8 cellular contexts compared by ENCODE assay signal in genomic region chr3:120678331-120678845, GRCh38. TPM values are rescaled to one million over a fixed set of nuclear protein-coding genes. Genes with fewer than 3 reads are reported as not detected.
A peak's percentile ranks its signal among the peaks of the same experiment; 100 is the strongest.
DNase-seq lines count a peak whose midpoint lies in the region; ATAC-seq and TF ChIP-seq lines count a peak whose summit lies in the region.

No MANE protein-coding gene starts in this region.

- CTCF ChIA-PET in activated naive CD4-positive, alpha-beta T cell treated with anti-CD3 and anti-CD28 coated beads for 36 hours (lab: Charles Lee), result interaction anchor here (0.7 to 0.8 kb wide), 2 partner anchors 25 to 116 kb away, joined by 3 read pairs; no protein-coding TSS in a partner anchor
- CTCF ChIA-PET in PC-9 (lab: Charles Lee), result no interaction called here

- H3K79me2 ChIP-seq in PC-9 (ENCODE audit: low read depth), result no peaks in the 10 kb centered on the region

- H3K9me3 ChIP-seq in PC-9 (ENCODE audit: insufficient read depth, low read depth), result peaks cover 18% of the 10 kb centered on the region; the same call in 1 of the 2 replicates
- H3K9me3 ChIP-seq in endodermal cell (ENCODE audit: control insufficient read depth, low read length), result peaks cover 37% of the 10 kb centered on the region

- H3K36me3 Mint-ChIP-seq in activated naive CD4-positive, alpha-beta T cell treated with anti-CD3 and anti-CD28 coated beads for 36 hours (ENCODE audit: low read depth), result peaks cover 4% of the 10 kb centered on the region
- H3K36me3 Mint-ChIP-seq in activated naive CD4-positive, alpha-beta T cell treated with anti-CD3 and anti-CD28 coated beads, Interleukin-2, amount 50 U/mL, for 72 hours, result peaks cover 11 to 13% of the 10 kb centered on the region in 2 donors
- H3K36me3 Mint-ChIP-seq in endodermal cell (ENCODE audit: low read depth) (peaks cover 3% of the 10 kb centered on the region), mesothelial cell of epicardium (peaks cover 1% of the 10 kb centered on the region)
- H3K36me3 Mint-ChIP-seq in activated naive CD8-positive, alpha-beta T cell treated with anti-CD3 and anti-CD28 coated beads, Interleukin-2, amount 50 U/mL, for 24 hours (ENCODE audit: low read depth), result peaks cover 6% of the 10 kb centered on the region

- H3K27ac Mint-ChIP-seq in activated naive CD4-positive, alpha-beta T cell treated with anti-CD3 and anti-CD28 coated beads for 36 hours, result peak overlapping the region; percentile 15
- no peak overlapping the region for H3K27ac Mint-ChIP-seq in activated naive CD4-positive, alpha-beta T cell treated with anti-CD3 and anti-CD28 coated beads, Interleukin-2, amount 50 U/mL, for 72 hours
- peak overlapping the region; percentile 93 for H3K27ac Mint-ChIP-seq in endodermal cell
- H3K27ac Mint-ChIP-seq in mesothelial cell of epicardium, result peak overlapping the region; percentile 56
- H3K27ac Mint-ChIP-seq in activated naive CD8-positive, alpha-beta T cell treated with anti-CD3 and anti-CD28 coated beads, Interleukin-2, amount 50 U/mL, for 24 hours, result no peak overlapping the region

- H3K27me3 Mint-ChIP-seq in activated naive CD4-positive, alpha-beta T cell treated with anti-CD3 and anti-CD28 coated beads for 36 hours (ENCODE audit: low read depth), result no peaks in the 10 kb centered on the region
- H3K27me3 Mint-ChIP-seq in endodermal cell (ENCODE audit: insufficient read depth) (no peaks in the 10 kb centered on the region), mesothelial cell of epicardium (ENCODE audit: low read depth) (peaks cover 1% of the 10 kb centered on the region)
- no peaks in the 10 kb centered on the region for H3K27me3 Mint-ChIP-seq in activated naive CD8-positive, alpha-beta T cell treated with anti-CD3 and anti-CD28 coated beads, Interleukin-2, amount 50 U/mL, for 24 hours

- POLR2A ChIA-PET in PC-9 (lab: Charles Lee; ENCODE audit: unreplicated experiment), result interaction anchor here (0.6 to 1.0 kb wide), 3 partner anchors 11 to 239 kb away, joined by 4 to 12 read pairs (median 8); partner anchors contain the start of gene NDUFB4

- no peak for ATAC-seq in activated naive CD4-positive, alpha-beta T cell treated with anti-CD3 and anti-CD28 coated beads, Interleukin-2, amount 50 U/mL, for 72 hours
- ATAC-seq in HG03097 (IDR thresholded peaks at IDR 0.05; ENCODE audit: low FRiP score, unreplicated experiment), result peak; percentile 94
- no peak for ATAC-seq in activated naive CD8-positive, alpha-beta T cell treated with anti-CD3 and anti-CD28 coated beads, Interleukin-2, amount 50 U/mL, for 24 hours

- H4K20me1 ChIP-seq in PC-9 (ENCODE audit: insufficient read depth), result no peaks in the 10 kb centered on the region

- H3K4me1 ChIP-seq in PC-9 (replicated peaks; ENCODE audit: insufficient read depth) (peaks cover 15% of the 10 kb centered on the region), endodermal cell (ENCODE audit: control insufficient read depth, insufficient read depth, low read length) (peaks cover 13% of the 10 kb centered on the region)

- H3K27ac ChIP-seq in PC-9 (peak overlapping the region; percentile 79), endodermal cell (ENCODE audit: low read depth, low read length) (peak overlapping the region; percentile 81)

- peaks cover 9% of the 10 kb centered on the region for H3K9me3 Mint-ChIP-seq in activated naive CD4-positive, alpha-beta T cell treated with anti-CD3 and anti-CD28 coated beads for 36 hours
- peaks cover 0 to 21% of the 10 kb centered on the region in 2 donors for H3K9me3 Mint-ChIP-seq in activated naive CD4-positive, alpha-beta T cell treated with anti-CD3 and anti-CD28 coated beads, Interleukin-2, amount 50 U/mL, for 72 hours
- peaks cover 35% of the 10 kb centered on the region for H3K9me3 Mint-ChIP-seq in endodermal cell
- H3K9me3 Mint-ChIP-seq in mesothelial cell of epicardium, result peaks cover 11% of the 10 kb centered on the region
- peaks cover 9% of the 10 kb centered on the region for H3K9me3 Mint-ChIP-seq in activated naive CD8-positive, alpha-beta T cell treated with anti-CD3 and anti-CD28 coated beads, Interleukin-2, amount 50 U/mL, for 24 hours

- intact Hi-C loops in activated naive CD4-positive, alpha-beta T cell treated with anti-CD3 and anti-CD28 coated beads for 36 hours (cut with micrococcal nuclease), result no loop called here
- intact Hi-C loops in PC-9 (cut with micrococcal nuclease; ENCODE audit: unreplicated experiment), result no loop called here

- H3K27me3 ChIP-seq in PC-9 (ENCODE audit: insufficient read depth, low read depth), result no peaks in the 10 kb centered on the region
- H3K27me3 ChIP-seq in endodermal cell (ENCODE audit: control insufficient read depth, insufficient read depth, low read length, poor library complexity, severe bottlenecking), result no peaks in the 10 kb centered on the region

- H3K9ac ChIP-seq in endodermal cell (ENCODE audit: extremely low read depth, low read length, poor library complexity, severe bottlenecking), result no peak overlapping the region

- TF ChIP-seq CTCF in PC-9 (conservative IDR thresholded peaks at IDR 0.05) (no peak), endodermal cell (conservative IDR thresholded peaks at IDR 0.05) (no peak), mesothelial cell of epicardium (IDR thresholded peaks at IDR 0.05; ENCODE audit: unreplicated experiment) (no peak)

- no TSS peak for BruUV-seq in PC-9 (replicated peaks; lab: Mats Ljungman, UMichigan)

- H3K4me2 ChIP-seq in PC-9, result peak overlapping the region; percentile 55

- H3K9me2 ChIP-seq in PC-9 (ENCODE audit: insufficient read depth), result no peaks in the 10 kb centered on the region

- DNase-seq in activated naive CD4-positive, alpha-beta T cell treated with anti-CD3 and anti-CD28 coated beads for 36 hours, result peak; percentile 6
- no peak for DNase-seq in activated naive CD4-positive, alpha-beta T cell treated with anti-CD3 and anti-CD28 coated beads, Interleukin-2, amount 50 U/mL, for 72 hours (ENCODE audit: low spot score in 2 of 2)
- peak; percentile 33 to 67 for DNase-seq in PC-9
- DNase-seq in endodermal cell, result peak; percentile 54
- DNase-seq in mesothelial cell of epicardium (ENCODE audit: low spot score in 2 of 2, unreplicated experiment in 2 of 2), result no peak
- no peak for DNase-seq in activated naive CD8-positive, alpha-beta T cell treated with anti-CD3 and anti-CD28 coated beads, Interleukin-2, amount 50 U/mL, for 24 hours
- no peak for DNase-seq in stimulated activated CD8-positive, alpha-beta memory T cell treated with anti-CD3 and anti-CD28 coated beads, Interleukin-4, amount 100 ng/mL, for 48 hours

- peak overlapping the region; percentile 17; the same call in 1 of the 2 replicates for H2AFZ ChIP-seq in PC-9

- no peak overlapping the region for H3K4me3 Mint-ChIP-seq in activated naive CD4-positive, alpha-beta T cell treated with anti-CD3 and anti-CD28 coated beads for 36 hours
- peak overlapping the region; percentile 28 for H3K4me3 Mint-ChIP-seq in endodermal cell
- H3K4me3 Mint-ChIP-seq in mesothelial cell of epicardium, result no peak overlapping the region
- no peak overlapping the region for H3K4me3 Mint-ChIP-seq in activated naive CD8-positive, alpha-beta T cell treated with anti-CD3 and anti-CD28 coated beads, Interleukin-2, amount 50 U/mL, for 24 hours

- H3F3A ChIP-seq in PC-9 (ENCODE audit: insufficient read depth, low read depth), result peaks cover 15% of the 10 kb centered on the region

- 50 to 51% methylated on average over 5 of the region's 5 CpGs for WGBS in endodermal cell (ENCODE audit: insufficient coverage in 1 of 2, insufficient read length in 1 of 2), 2 experiments

- H3K36me3 ChIP-seq in PC-9 (ENCODE audit: low read depth), result no peaks in the 10 kb centered on the region
- no peaks in the 10 kb centered on the region for H3K36me3 ChIP-seq in endodermal cell (ENCODE audit: control insufficient read depth, insufficient read depth, low read length)

- H3K4me3 ChIP-seq in PC-9 (0 out of 2 replicates have a peak overlapping the region, but pooled peaks have one; percentile 29), endodermal cell (ENCODE audit: low read length) (peak overlapping the region; percentile 46)

- H3K4me1 Mint-ChIP-seq in activated naive CD4-positive, alpha-beta T cell treated with anti-CD3 and anti-CD28 coated beads for 36 hours (ENCODE audit: low read depth), result peaks cover 6% of the 10 kb centered on the region
- H3K4me1 Mint-ChIP-seq in endodermal cell, result peaks cover 39% of the 10 kb centered on the region
- H3K4me1 Mint-ChIP-seq in mesothelial cell of epicardium, result peaks cover 9% of the 10 kb centered on the region
- peaks cover 9% of the 10 kb centered on the region for H3K4me1 Mint-ChIP-seq in activated naive CD8-positive, alpha-beta T cell treated with anti-CD3 and anti-CD28 coated beads, Interleukin-2, amount 50 U/mL, for 24 hours

RNA-seq across cellular contexts. Expression of gene HGD, which starts 3.7 kb away (rescaled TPM):
- total RNA-seq in activated naive CD4-positive, alpha-beta T cell treated with anti-CD3 and anti-CD28 coated beads for 36 hours, result not detected
- total RNA-seq in activated naive CD4-positive, alpha-beta T cell treated with anti-CD3 and anti-CD28 coated beads, Interleukin-2, amount 50 U/mL, for 72 hours, result under 1 TPM; 0.62 to 0.87 TPM
- total RNA-seq in PC-9 (2021) (0.65 and 0.85 TPM in 2 replicates), endodermal cell (not detected), mesothelial cell of epicardium (0.29 to 0.67 TPM (median 0.60 TPM) in 3 replicates)
- polyA plus RNA-seq in endodermal cell (2013, experiment 1 of 2), result 1.1 TPM
- not detected for polyA plus RNA-seq in endodermal cell (2013, experiment 2 of 2)

Comparison
In these comparisons a context has a peak if more than half of its experiments do, and no peak if none do; other contexts are left out.
1. DNase-seq: peak in activated naive CD4-positive, alpha-beta T cell treated with anti-CD3 and anti-CD28 coated beads for 36 hours (single experiment), PC-9 (2 of 2) and endodermal cell (single experiment); none in activated naive CD4-positive, alpha-beta T cell treated with anti-CD3 and anti-CD28 coated beads, Interleukin-2, amount 50 U/mL, for 72 hours (0 of 2), mesothelial cell of epicardium (0 of 2), activated naive CD8-positive, alpha-beta T cell treated with anti-CD3 and anti-CD28 coated beads, Interleukin-2, amount 50 U/mL, for 24 hours (single experiment) and stimulated activated CD8-positive, alpha-beta memory T cell treated with anti-CD3 and anti-CD28 coated beads, Interleukin-4, amount 100 ng/mL, for 48 hours (single experiment).
2. H3K27ac Mint-ChIP-seq: peak in activated naive CD4-positive, alpha-beta T cell treated with anti-CD3 and anti-CD28 coated beads for 36 hours (single experiment), endodermal cell (single experiment) and mesothelial cell of epicardium (single experiment); none in activated naive CD4-positive, alpha-beta T cell treated with anti-CD3 and anti-CD28 coated beads, Interleukin-2, amount 50 U/mL, for 72 hours (0 of 2) and activated naive CD8-positive, alpha-beta T cell treated with anti-CD3 and anti-CD28 coated beads, Interleukin-2, amount 50 U/mL, for 24 hours (single experiment).